Comparison of ENCODE assay signal across 9 cellular contexts in genomic region chr9:16726718-16727451, GRCh38.
DNase-seq lines count a peak whose midpoint lies in the region; ATAC-seq and TF ChIP-seq lines count a peak whose summit lies in the region.
"Had no signal": no experiment of that assay in that cellular context is flagged by ENCODE, and none has a peak within 500 bp of the region (broad histone marks: within the 10 kb centered on the region; RNA-seq: fewer than 3 reads in every experiment).

No MANE protein-coding gene starts in this region.

- peak overlapping the region; percentile 83 for H3K4me2 ChIP-seq in hepatocyte

- peaks cover 36% of the 10 kb centered on the region for H3K27me3 ChIP-seq in hepatocyte
- H3K27me3 ChIP-seq in psoas muscle (ENCODE audit: insufficient read depth in 3 of 3, low read length in 2 of 3), result no peaks in the 10 kb centered on the region

- H2AFZ ChIP-seq in hepatocyte, result peak overlapping the region; percentile 66

- H3K36me3 ChIP-seq in hepatocyte (replicated peaks; ENCODE audit: insufficient read depth, low read depth) (no peaks in the 10 kb centered on the region), psoas muscle (ENCODE audit: insufficient read depth in 1 of 2, low read depth in 1 of 2) (no peaks in the 10 kb centered on the region)

- peaks cover 18% of the 10 kb centered on the region for H3K79me2 ChIP-seq in hepatocyte

- under 1% methylated on average over 47 of the region's 60 CpGs for WGBS in hepatocyte (ENCODE audit: low lambda C conversion rate, missing lambda C conversion rate)
- WGBS in psoas muscle, 3 donors, result 1% methylated on average over 49 to 60 of the region's 60 CpGs

- H4K20me1 ChIP-seq in hepatocyte (ENCODE audit: insufficient read depth, poor library complexity, severe bottlenecking), result no peaks in the 10 kb centered on the region

- H3K4me1 ChIP-seq in hepatocyte (ENCODE audit: insufficient read depth) (peaks cover 10% of the 10 kb centered on the region), psoas muscle (peaks cover 8% of the 10 kb centered on the region)

- intact Hi-C loops in psoas muscle (cut with DNase I), result loop anchor here (5.0 to 10.0 kb wide), 3 partner anchors 102 to 522 kb away; no protein-coding TSS in a partner anchor

- peak; percentile 82 to 85 (median 84) for ATAC-seq in psoas muscle
- no peak for ATAC-seq in GM21717 (IDR thresholded peaks at IDR 0.05; ENCODE audit: unreplicated experiment)
- no peak for ATAC-seq in GM18520 (IDR thresholded peaks at IDR 0.05; ENCODE audit: unreplicated experiment)

- peak; percentile 85 for DNase-seq in GM03348 (ENCODE audit: low spot score)
- peak; percentile 78 for DNase-seq in NCI-H1105 (lab: John Stamatoyannopoulos, UW)
- peak; percentile 90 for DNase-seq in astrocyte of the hippocampus (ENCODE audit: low read depth, low spot score)
- peak; percentile 74 for DNase-seq in hepatocyte (ENCODE audit: low spot score)
- peak; percentile 87 to 93 for DNase-seq in psoas muscle
- DNase-seq in OCI-M2 (lab: John Stamatoyannopoulos, UW; ENCODE audit: unreplicated experiment), result no peak
- DNase-seq: T-cell had no signal

- H3K9me2 ChIP-seq in hepatocyte (replicated peaks; ENCODE audit: insufficient read depth), result no peaks in the 10 kb centered on the region

- H3K9me3 ChIP-seq in hepatocyte (ENCODE audit: low read depth) (no peaks in the 10 kb centered on the region), psoas muscle (no peaks in the 10 kb centered on the region)

- TF ChIP-seq CTCF in hepatocyte (IDR thresholded peaks at IDR 0.05; ENCODE audit: poor library complexity) (no peak), psoas muscle (IDR thresholded peaks at IDR 0.05) (no peak)

- H3K27ac ChIP-seq in hepatocyte, result peak overlapping the region; percentile 70
- peak overlapping the region; percentile 92 for H3K27ac ChIP-seq in psoas muscle

- H3K4me3 ChIP-seq in hepatocyte, result peak overlapping the region; percentile 25
- H3K4me3 ChIP-seq in psoas muscle, result peak overlapping the region; percentile 80

Comparison
In these comparisons a context has a peak if more than half of its experiments do, and no peak if none do; other contexts are left out.
1. ATAC-seq: peak in psoas muscle (4 of 4); none in GM21717 (single experiment) and GM18520 (single experiment).